Comparison of ENCODE assay signal across 28 cellular contexts in genomic region chr4:40826821-40827220, GRCh38.
"Had no signal": no experiment of that assay in that cellular context is flagged by ENCODE, and none has a peak within 500 bp of the region (broad histone marks: within the 10 kb centered on the region; RNA-seq: fewer than 3 reads in every experiment).

No MANE protein-coding gene starts in this region.

- H3K79me2 ChIP-seq: parathyroid adenoma had no signal

- H3K9ac ChIP-seq: neural progenitor cell, parathyroid adenoma had no signal

- H3K9me3 Mint-ChIP-seq: natural killer cell, nephron, neural progenitor cell, type B pancreatic cell had no signal

- H3K36me3 Mint-ChIP-seq: natural killer cell; stimulated activated effector memory CD8-positive, alpha-beta T cell treated with anti-CD3 and anti-CD28 coated beads, Interleukin-12 subunit alpha, Interleukin-12 subunit beta, amount 100 ng/mL, for 72 hours had no signal

- H2AFZ ChIP-seq: neural progenitor cell, parathyroid adenoma had no signal

- FAIRE-seq: small intestine had no signal

- H3K27ac ChIP-seq: neural progenitor cell, ovary, parathyroid adenoma, psoas muscle, right lobe of liver, sigmoid colon, stomach, thoracic aorta, tibial artery, transverse colon, upper lobe of right lung, uterus had no signal

- DNase-seq: natural killer cell; occipital lobe; ovary; posterior cingulate gyrus; psoas muscle; right cardiac atrium; right lobe of liver; sigmoid colon; small intestine; stimulated activated CD4-positive, alpha-beta T cell treated with anti-CD3 and anti-CD28 coated beads, Interleukin-15, amount 100 ng/mL, for 24 hours; stimulated activated CD4-positive, alpha-beta T cell treated with anti-CD3 and anti-CD28 coated beads, Interleukin-2, amount 100 ng/mL, for 24 hours; stimulated activated CD4-positive, alpha-beta T cell treated with anti-CD3 and anti-CD28 coated beads, Interleukin-2, amount 100 ng/mL, for 48 hours; stimulated activated CD4-positive, alpha-beta T cell treated with anti-CD3 and anti-CD28 coated beads, Interleukin-4, amount 100 ng/mL, for 24 hours; stimulated activated naive B cell treated with anti-CD40 and anti-IgM and Interleukin-4, amounts not matched to agents 10 μg/mL and 1 μg/mL and 100 μg/mL, for 72 hours; stimulated activated naive CD4-positive, alpha-beta T cell treated with Interleukin-2 at 50 U/mL for 16 hours; stomach; transverse colon; upper lobe of right lung; uterus had no signal

- H3K9me3 ChIP-seq: ovary, psoas muscle, right lobe of liver, sigmoid colon, stomach, thoracic aorta, tibial artery, transverse colon, upper lobe of right lung, uterus had no signal

- H3K4me1 Mint-ChIP-seq: natural killer cell; nephron; stimulated activated effector memory CD8-positive, alpha-beta T cell treated with anti-CD3 and anti-CD28 coated beads, Interleukin-12 subunit alpha, Interleukin-12 subunit beta, amount 100 ng/mL, for 72 hours had no signal

- H3K27me3 Mint-ChIP-seq: progenitor cell of endocrine pancreas; stimulated activated naive B cell treated with anti-CD40 and anti-IgM and Interleukin-4, amounts not matched to agents 10 μg/mL and 1 μg/mL and 100 μg/mL, for 72 hours; stimulated activated naive CD8-positive, alpha-beta T cell treated with anti-CD3 and anti-CD28 coated beads, Interleukin-15, Interleukin-2, amounts not matched to agents 100 ng/mL and 50 ng/mL, for 24 hours; type B pancreatic cell had no signal

- H3K4me3 ChIP-seq: neural progenitor cell, ovary, psoas muscle, right lobe of liver, sigmoid colon, stomach, thoracic aorta, tibial artery, transverse colon, upper lobe of right lung, uterus had no signal

- H3K4me1 ChIP-seq: neural progenitor cell, parathyroid adenoma, psoas muscle, right lobe of liver, sigmoid colon, stomach, tibial artery, transverse colon, upper lobe of right lung, uterus had no signal

- H3K27me3 ChIP-seq: neural progenitor cell, ovary, right lobe of liver, sigmoid colon, stomach, tibial artery, transverse colon, upper lobe of right lung, uterus had no signal

- H3K4me3 Mint-ChIP-seq: natural killer cell; nephron; neural progenitor cell; stimulated activated effector memory CD8-positive, alpha-beta T cell treated with anti-CD3 and anti-CD28 coated beads, Interleukin-12 subunit alpha, Interleukin-12 subunit beta, amount 100 ng/mL, for 72 hours; stimulated activated naive B cell treated with anti-CD40 and anti-IgM and Interleukin-4, amounts not matched to agents 10 μg/mL and 1 μg/mL and 100 μg/mL, for 72 hours; stimulated activated naive CD8-positive, alpha-beta T cell treated with anti-CD3 and anti-CD28 coated beads, Interleukin-15, Interleukin-2, amounts not matched to agents 100 ng/mL and 50 ng/mL, for 24 hours; type B pancreatic cell had no signal

- H3K36me3 ChIP-seq: neural progenitor cell, ovary, uterus had no signal

- H3K27ac Mint-ChIP-seq: natural killer cell; nephron; neural progenitor cell; stimulated activated effector memory CD8-positive, alpha-beta T cell treated with anti-CD3 and anti-CD28 coated beads, Interleukin-12 subunit alpha, Interleukin-12 subunit beta, amount 100 ng/mL, for 72 hours; stimulated activated naive B cell treated with anti-CD40 and anti-IgM and Interleukin-4, amounts not matched to agents 10 μg/mL and 1 μg/mL and 100 μg/mL, for 72 hours; stimulated activated naive CD8-positive, alpha-beta T cell treated with anti-CD3 and anti-CD28 coated beads, Interleukin-15, Interleukin-2, amounts not matched to agents 100 ng/mL and 50 ng/mL, for 24 hours; type B pancreatic cell had no signal

- H3K4me2 ChIP-seq: neural progenitor cell had no signal

- ATAC-seq: natural killer cell; psoas muscle; right cardiac atrium; right lobe of liver; stimulated activated effector memory CD8-positive, alpha-beta T cell treated with anti-CD3 and anti-CD28 coated beads, Interleukin-12 subunit alpha, Interleukin-12 subunit beta, amount 100 ng/mL, for 72 hours; stimulated activated naive B cell treated with anti-CD40 and anti-IgM and Interleukin-4, amounts not matched to agents 10 μg/mL and 1 μg/mL and 100 μg/mL, for 72 hours; upper lobe of right lung had no signal
